In the genomic region with DNA sequence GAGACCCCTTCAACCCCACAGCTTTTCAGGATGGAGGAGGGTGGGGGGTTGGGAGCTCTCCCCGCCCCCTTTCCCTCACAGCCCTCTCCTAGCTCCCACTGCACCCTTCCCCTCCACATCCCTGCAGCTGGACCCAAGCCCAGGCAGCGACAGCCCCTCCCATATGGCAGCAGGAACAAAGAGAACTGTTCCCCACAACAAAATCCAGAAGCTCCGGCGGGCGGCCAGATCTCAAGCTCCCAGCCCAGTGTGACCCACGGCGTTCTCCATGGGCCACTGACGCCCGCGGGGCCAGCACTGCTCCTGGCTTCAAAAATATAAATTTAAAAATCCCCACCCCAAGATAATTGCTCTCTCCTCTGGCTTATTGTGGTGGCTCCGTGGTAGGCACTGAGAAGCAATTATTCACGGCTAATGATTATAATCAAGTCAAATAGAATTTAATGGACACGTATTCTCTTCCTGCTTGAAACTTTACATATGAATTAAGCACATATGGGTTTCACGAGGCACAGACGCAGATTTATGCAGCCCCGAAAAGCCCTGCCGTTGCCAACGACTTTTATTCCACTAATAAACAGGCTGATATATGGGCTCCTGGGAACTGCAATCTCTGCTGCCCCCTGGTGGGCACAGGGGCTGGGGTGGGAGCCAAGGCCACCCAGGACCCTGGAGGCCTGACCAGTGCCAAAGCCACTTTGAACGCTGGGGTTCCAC, we compare ENCODE assay signal across 8 cellular contexts. TPM values are rescaled to one million over a fixed set of nuclear protein-coding genes. Genes with fewer than 3 reads are reported as not detected.
DNase-seq lines count a peak whose midpoint lies in the region; ATAC-seq and TF ChIP-seq lines count a peak whose summit lies in the region.

No MANE protein-coding gene starts in this region.

- peaks cover 0 to 2% (median 2%) of the 10 kb centered on the region in 3 donors for H3K27me3 Mint-ChIP-seq in immature natural killer cell (ENCODE audit: low read depth in 3 of 3)

- DNase-seq in NCI-H187 treated with DMSO at 0.1 percent for 48 hours (lab: John Stamatoyannopoulos, UW), result peak; percentile 51
- peak; percentile 80 for DNase-seq in WERI-Rb-1
- peak; percentile 38 for DNase-seq in brain pericyte (ENCODE audit: low read depth, low spot score)
- DNase-seq in immature natural killer cell, result peak; percentile 60 to 71 (median 63)
- DNase-seq in smooth muscle cell of the brain vasculature (ENCODE audit: low read depth, low spot score), result peak; percentile 49

- ATAC-seq in HG03565 (IDR thresholded peaks at IDR 0.05; ENCODE audit: unreplicated experiment), result no peak
- ATAC-seq in HG03108 (IDR thresholded peaks at IDR 0.05; ENCODE audit: unreplicated experiment), result no peak

- H3K36me3 Mint-ChIP-seq in immature natural killer cell, result no peaks in the 10 kb centered on the region

- no peak overlapping the region for H3K27ac Mint-ChIP-seq in immature natural killer cell

- H3K36me3 ChIP-seq in WERI-Rb-1, result peaks cover 17% of the 10 kb centered on the region

- no peak overlapping the region for H3K4me3 Mint-ChIP-seq in immature natural killer cell

- H3K9me3 Mint-ChIP-seq in immature natural killer cell, result no peaks in the 10 kb centered on the region

- peak overlapping the region; percentile 54 for H3K27ac ChIP-seq in WERI-Rb-1

- H3K4me3 ChIP-seq in WERI-Rb-1 (ENCODE audit: low read depth, low read length), result no peak overlapping the region

- TF ChIP-seq CTCF in GM12872 (IDR thresholded peaks at IDR 0.05; ENCODE audit: insufficient read depth, low read depth, low read length), result peak; percentile 93
- peak; percentile 86 for TF ChIP-seq CTCF in WERI-Rb-1 (IDR thresholded peaks at IDR 0.05; ENCODE audit: low read depth, low read length)

- H3K4me1 Mint-ChIP-seq in immature natural killer cell, result peaks cover 0 to 2% of the 10 kb centered on the region in 2 donors

- H3K9me3 ChIP-seq in WERI-Rb-1 (ENCODE audit: severe bottlenecking), result no peaks in the 10 kb centered on the region

- H3K27me3 ChIP-seq in WERI-Rb-1 (ENCODE audit: insufficient read depth, low read depth, severe bottlenecking), result no peaks in the 10 kb centered on the region

RNA-seq across cellular contexts. Expression of gene MACROD1, which starts 17.6 kb away (rescaled TPM):
- 1 to 10 TPM; 4.8 to 7.1 (median 6.5) TPM for polyA plus RNA-seq in immature natural killer cell

RNA-seq across cellular contexts. Expression of gene STIP1, which starts 37.6 kb away (rescaled TPM):
- polyA plus RNA-seq in immature natural killer cell, result 100 to 1,000 TPM in 1 of 3 donors, 10 to 100 TPM in 2; 51.3 to 113 (median 57.3) TPM

RNA-seq across cellular contexts. Expression of gene FERMT3, which starts 58.2 kb away (rescaled TPM):
- polyA plus RNA-seq in immature natural killer cell, result 100 to 1,000 TPM; 181 to 297 (median 236) TPM
